7 cellular contexts compared by ENCODE assay signal in the genomic region with DNA sequence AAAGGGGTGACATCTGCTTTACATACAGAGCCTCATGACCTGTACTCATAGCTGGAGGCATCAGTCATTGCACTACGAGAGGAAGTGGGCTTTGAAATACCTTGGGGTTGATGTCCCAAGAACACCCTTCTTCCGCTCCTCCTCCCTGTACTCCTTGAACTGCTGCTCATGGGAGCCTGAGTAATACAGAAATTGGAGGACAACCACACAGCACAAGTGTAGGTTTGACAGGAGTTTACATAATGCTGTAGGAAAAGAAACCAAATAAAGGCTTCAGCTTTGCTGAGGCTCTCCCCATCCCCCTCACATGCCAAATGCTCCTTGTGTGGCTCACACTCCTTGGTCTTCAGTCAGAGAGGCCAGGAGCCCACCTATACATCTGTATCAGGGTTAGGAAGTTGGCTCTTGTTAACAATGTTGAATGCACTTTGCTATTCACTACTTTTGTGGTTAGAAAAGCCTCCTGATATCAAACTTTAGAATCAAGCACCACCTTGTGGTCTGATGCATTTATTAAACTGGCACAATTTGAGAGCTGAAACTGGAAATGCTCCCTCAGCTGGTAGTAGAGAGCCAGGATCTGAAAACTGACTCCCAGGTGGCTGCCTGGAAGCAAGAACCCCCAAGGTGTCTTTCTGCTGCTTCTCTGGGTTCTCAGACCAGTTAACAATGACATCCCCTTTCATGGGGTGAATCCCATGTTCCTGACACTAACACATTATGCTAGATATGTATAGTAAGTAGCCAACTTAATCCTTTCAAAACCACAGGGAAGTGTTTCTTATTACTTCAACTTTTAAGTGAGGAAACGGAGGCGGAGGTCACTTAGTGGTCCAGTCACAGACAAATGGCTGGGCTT.
A peak's percentile ranks its signal among the peaks of the same experiment; 100 is the strongest.
DNase-seq lines count a peak whose midpoint lies in the region; ATAC-seq and TF ChIP-seq lines count a peak whose summit lies in the region.

No MANE protein-coding gene starts in this region.

- H3K27me3 ChIP-seq in GM06990 (replicated peaks; ENCODE audit: control insufficient read depth, insufficient read depth, low read length) = no peaks in the 10 kb centered on the region

- no peaks in the 10 kb centered on the region for H3K36me3 ChIP-seq in GM06990 (ENCODE audit: control insufficient read depth, insufficient read depth, low read length)

- TF ChIP-seq CTCF in GM06990 (IDR thresholded peaks at IDR 0.05; ENCODE audit: insufficient read depth, low read length, poor library complexity, severe bottlenecking) = peak; percentile 52

- H3K4me3 ChIP-seq in GM06990 (replicated peaks; ENCODE audit: low read depth, low read length) = no peak overlapping the region

- ATAC-seq in HG03439 (IDR thresholded peaks at IDR 0.05; ENCODE audit: unreplicated experiment) (peak; percentile 49), GM21447 (IDR thresholded peaks at IDR 0.05; ENCODE audit: unreplicated experiment) (no peak)

- peak; percentile 45 for DNase-seq in GM06990 (ENCODE audit: extremely low read depth, insufficient read length)
- peak; percentile 15 to 48 for DNase-seq in NOMO-1 (lab: John Stamatoyannopoulos, UW; ENCODE audit: unreplicated experiment in 2 of 2)
- DNase-seq in activated T-cell treated with anti-CD3 and anti-CD28 coated beads, Interleukin-2, amount 50 U/mL, for 48 hours = peak; percentile 43 to 55
- peak; percentile 67 for DNase-seq in fibroblast of the conjunctiva (ENCODE audit: low read depth)
- peak; percentile 79 for DNase-seq in non-pigmented ciliary epithelial cell (ENCODE audit: low read depth)
